10 cellular contexts compared by ENCODE assay signal in genomic region chr4:39357002-39357401, GRCh38. TPM values are rescaled to one million over a fixed set of nuclear protein-coding genes. Genes with fewer than 3 reads are reported as not detected.
DNase-seq lines count a peak whose midpoint lies in the region; ATAC-seq and TF ChIP-seq lines count a peak whose summit lies in the region.
"Had no signal": no experiment of that assay in that cellular context is flagged by ENCODE, and none has a peak within 500 bp of the region (broad histone marks: within the 10 kb centered on the region; RNA-seq: fewer than 3 reads in every experiment).

No MANE protein-coding gene starts in this region.

- peak overlapping the region; percentile 57 for H3K9ac ChIP-seq in SU-DHL-6 (ENCODE audit: low read length)

- TF ChIP-seq CTCF in SU-DHL-6 (IDR thresholded peaks at IDR 0.05; ENCODE audit: insufficient read depth, low read length, poor library complexity, severe bottlenecking), result no peak
- TF ChIP-seq CTCF in sigmoid colon (IDR thresholded peaks at IDR 0.05), result no peak

- H3K9me3 Mint-ChIP-seq in T-helper 2 cell treated with Interferon-gamma antibody and Interleukin-4, amounts not matched to agents 5 μg/mL and 100 μg/mL, for 36 hours, result no peaks in the 10 kb centered on the region

- intact Hi-C loops in sigmoid colon (cut with DNase I), result no loop called here

- H3K79me2 ChIP-seq in SU-DHL-6 (ENCODE audit: insufficient read depth, low read length), result peaks cover 88% of the 10 kb centered on the region

- H3K4me3 Mint-ChIP-seq in T-helper 2 cell treated with Interferon-gamma antibody and Interleukin-4, amounts not matched to agents 5 μg/mL and 100 μg/mL, for 36 hours, result peak overlapping the region; percentile 48

- H3K36me3 ChIP-seq in SU-DHL-6 (ENCODE audit: low read length), result no peaks in the 10 kb centered on the region
- H3K36me3 ChIP-seq in sigmoid colon, result no peaks in the 10 kb centered on the region

- peaks cover 0 to 34% (median 15%) of the 10 kb centered on the region in 4 donors for H3K4me1 ChIP-seq in sigmoid colon

- H3K27ac ChIP-seq in SU-DHL-6 (ENCODE audit: low read depth, low read length), result peak overlapping the region; percentile 97
- H3K27ac ChIP-seq in sigmoid colon, result peak overlapping the region in 3 of 4 donors; percentile 12 to 82 (median 45)

- no peaks in the 10 kb centered on the region for H3K27me3 Mint-ChIP-seq in T-helper 2 cell treated with Interferon-gamma antibody and Interleukin-4, amounts not matched to agents 5 μg/mL and 100 μg/mL, for 36 hours (ENCODE audit: low read depth)

- ATAC-seq in HG02642 (IDR thresholded peaks at IDR 0.05; ENCODE audit: poor library complexity, unreplicated experiment) (peak; percentile 34), HG03097 (IDR thresholded peaks at IDR 0.05; ENCODE audit: low FRiP score, unreplicated experiment) (no peak)

- peaks cover 44% of the 10 kb centered on the region for H3K4me1 Mint-ChIP-seq in T-helper 2 cell treated with Interferon-gamma antibody and Interleukin-4, amounts not matched to agents 5 μg/mL and 100 μg/mL, for 36 hours (ENCODE audit: low read depth)

- peak overlapping the region; percentile 67 for H3K27ac Mint-ChIP-seq in T-helper 2 cell treated with Interferon-gamma antibody and Interleukin-4, amounts not matched to agents 5 μg/mL and 100 μg/mL, for 36 hours

- H3K27me3 ChIP-seq in SU-DHL-6 (ENCODE audit: low read length), result no peaks in the 10 kb centered on the region
- no peaks in the 10 kb centered on the region for H3K27me3 ChIP-seq in sigmoid colon

- no peaks in the 10 kb centered on the region for H3K9me2 ChIP-seq in SU-DHL-6 (replicated peaks; ENCODE audit: insufficient read depth, low read length)

- no peak overlapping the region for H2AFZ ChIP-seq in SU-DHL-6 (ENCODE audit: low read depth, low read length, severe bottlenecking)

- peaks cover 66% of the 10 kb centered on the region for H3F3A ChIP-seq in SU-DHL-6 (ENCODE audit: insufficient read depth)

- no peaks in the 10 kb centered on the region; the same call in 1 of the 2 replicates for H4K20me1 ChIP-seq in SU-DHL-6 (ENCODE audit: low read depth, low read length)

- no peak for TF ChIP-seq POLR2A in sigmoid colon (IDR thresholded peaks at IDR 0.05)

- peaks cover 26% of the 10 kb centered on the region for H3K36me3 Mint-ChIP-seq in T-helper 2 cell treated with Interferon-gamma antibody and Interleukin-4, amounts not matched to agents 5 μg/mL and 100 μg/mL, for 36 hours (ENCODE audit: low read depth)

- H3K4me2 ChIP-seq in SU-DHL-6 (ENCODE audit: low read depth, low read length, poor library complexity, severe bottlenecking), result peak overlapping the region; percentile 97

- no peak for DNase-seq in T-helper 2 cell treated with Interferon-gamma antibody and Interleukin-4, amounts not matched to agents 5 μg/mL and 100 μg/mL, for 36 hours (ENCODE audit: low spot score)
- DNase-seq in T-helper 2 cell (no peak), sigmoid colon (no peak), KG1 (lab: John Stamatoyannopoulos, UW) (no peak), SIG-M5 (lab: John Stamatoyannopoulos, UW) (no peak)
- DNase-seq: 8988T, SW 1271 had no signal

- TF ChIP-seq EP300 in sigmoid colon (IDR thresholded peaks at IDR 0.05), result no peak

- H3K4me3 ChIP-seq in SU-DHL-6 (ENCODE audit: insufficient read depth, low read length, poor library complexity, severe bottlenecking) (peak overlapping the region; percentile 51), sigmoid colon (no peak overlapping the region)

- H3K9me3 ChIP-seq in SU-DHL-6 (ENCODE audit: insufficient read depth, low read length), result no peaks in the 10 kb centered on the region
- no peaks in the 10 kb centered on the region for H3K9me3 ChIP-seq in sigmoid colon

- WGBS in sigmoid colon, 2 donors, result 71 to 85% methylated on average over 1 of the region's 1 CpG

RNA-seq across cellular contexts. Expression of gene RFC1, which starts 9.2 kb away (rescaled TPM):
- 10 to 100 TPM; 30.2 to 46.6 (median 38.6) TPM for total RNA-seq in sigmoid colon
- 10 to 100 TPM; 10.2 to 17.1 (median 13.2) TPM for polyA plus RNA-seq in sigmoid colon

RNA-seq across cellular contexts. Expression of gene KLB, which starts 49.7 kb away (rescaled TPM):
- total RNA-seq in sigmoid colon, result 1 to 10 TPM in 1 of 4 donors, under 1 TPM in 1, not detected in 2; 0.16 to 1.4 TPM
- 1 to 10 TPM in 2 of 3 donors, under 1 TPM in 1; 0.55 to 1.6 (median 1.2) TPM for polyA plus RNA-seq in sigmoid colon
